8 cellular contexts compared by ENCODE assay signal in genomic region chr14:61524211-61524806, GRCh38.
DNase-seq lines count a peak whose midpoint lies in the region; ATAC-seq, FAIRE-seq and TF ChIP-seq lines count a peak whose summit lies in the region.

No MANE protein-coding gene starts in this region.

- TF ChIP-seq EP300 in Ishikawa (IDR thresholded peaks at IDR 0.05; ENCODE audit: borderline replicate concordance): peak; percentile 23; the same call in 1 of the 2 replicates

- 22% methylated on average over 4 of the region's 4 CpGs for WGBS in liver

- no peaks in the 10 kb centered on the region for H4K20me1 ChIP-seq in astrocyte (ENCODE audit: insufficient read depth, low read length)

- TF ChIP-seq CTCF in AG09309 (IDR thresholded peaks at IDR 0.05; ENCODE audit: control insufficient read depth, insufficient read depth, low read depth, low read length, missing control alignments) (no peak), astrocyte (IDR thresholded peaks at IDR 0.05; ENCODE audit: insufficient read depth, low read depth, low read length) (no peak), liver (IDR thresholded peaks at IDR 0.05; ENCODE audit: low read depth, low read length, missing input control) (no peak)

- H3K9ac ChIP-seq in astrocyte (ENCODE audit: low read length): peak overlapping the region; percentile 1
- H3K9ac ChIP-seq in liver (ENCODE audit: low read depth in 1 of 2, low read length in 2 of 2): no peak overlapping the region

- H3K4me3 ChIP-seq in AG09309 (ENCODE audit: control insufficient read depth, low read depth, low read length): no peak overlapping the region
- H3K4me3 ChIP-seq in astrocyte (ENCODE audit: insufficient read depth, low read depth, low read length): no peak overlapping the region
- H3K4me3 ChIP-seq in liver (ENCODE audit: low read depth in 1 of 3, low read length in 3 of 3): no peak overlapping the region

- ATAC-seq in HG03460 (IDR thresholded peaks at IDR 0.05; ENCODE audit: unreplicated experiment) (no peak), GM21717 (IDR thresholded peaks at IDR 0.05; ENCODE audit: unreplicated experiment) (no peak), GM18861 (IDR thresholded peaks at IDR 0.05; ENCODE audit: unreplicated experiment) (no peak)

- H3K36me3 Mint-ChIP-seq in astrocyte (ENCODE audit: low read depth, unreplicated experiment): no peaks in the 10 kb centered on the region

- H3K36me3 ChIP-seq in astrocyte (ENCODE audit: insufficient read depth, low read length): no peaks in the 10 kb centered on the region
- H3K36me3 ChIP-seq in liver (ENCODE audit: control insufficient read depth in 4 of 4, insufficient read depth in 3 of 4, low read depth in 1 of 4, low read length in 3 of 4): no peaks in the 10 kb centered on the region

- peak; percentile 68 for DNase-seq in AG09309 (ENCODE audit: low read depth)
- peak; percentile 87 for DNase-seq in astrocyte (ENCODE audit: low read depth)
- no peak for DNase-seq in SK-N-DZ (ENCODE audit: low spot score)

- H3K4me1 ChIP-seq in astrocyte (ENCODE audit: insufficient read depth, low read length) (peaks cover 52% of the 10 kb centered on the region), liver (ENCODE audit: control insufficient read depth in 4 of 4, insufficient read depth in 4 of 4, low read length in 3 of 4) (peaks cover 14 to 37% (median 25%) of the 10 kb centered on the region in 4 donors)

- H3K27me3 ChIP-seq in astrocyte (ENCODE audit: insufficient read depth, low read length) (no peaks in the 10 kb centered on the region), liver (ENCODE audit: control insufficient read depth in 4 of 4, insufficient read depth in 4 of 4, low read length in 3 of 4) (no peaks in the 10 kb centered on the region)

- TF ChIP-seq RAD21 in Ishikawa (IDR thresholded peaks at IDR 0.05; ENCODE audit: low read depth) (no peak), liver (IDR thresholded peaks at IDR 0.05) (no peak)

- H3K27ac ChIP-seq in astrocyte (ENCODE audit: low read depth, low read length) (peak overlapping the region; percentile 51), liver (ENCODE audit: low read depth in 1 of 2, low read length in 2 of 2) (peak overlapping the region; percentile 53 to 82)

- peak overlapping the region; percentile 38 for H3K4me2 ChIP-seq in astrocyte (ENCODE audit: low read length)

- H3K4me1 Mint-ChIP-seq in astrocyte (ENCODE audit: low read depth, unreplicated experiment): peaks cover 46% of the 10 kb centered on the region

- H3K27me3 Mint-ChIP-seq in astrocyte (ENCODE audit: low read depth, unreplicated experiment): no peaks in the 10 kb centered on the region

- no peaks in the 10 kb centered on the region for H3K9me3 Mint-ChIP-seq in astrocyte (ENCODE audit: unreplicated experiment)

- no peak overlapping the region for H2AFZ ChIP-seq in astrocyte (ENCODE audit: low read depth, low read length)

- no peaks in the 10 kb centered on the region for H3K79me2 ChIP-seq in astrocyte (ENCODE audit: insufficient read depth, low read length)

- peak; percentile 43 for FAIRE-seq in astrocyte (lab: Jason Lieb, UNC)

- H3K9me3 ChIP-seq in astrocyte (ENCODE audit: insufficient read depth, low read depth, low read length): no peaks in the 10 kb centered on the region
- no peaks in the 10 kb centered on the region for H3K9me3 ChIP-seq in liver (ENCODE audit: control insufficient read depth in 4 of 4, low read length in 3 of 4)

- peak overlapping the region; percentile 82 for H3K27ac Mint-ChIP-seq in astrocyte (ENCODE audit: unreplicated experiment)

- peak overlapping the region; percentile 60 for H3K4me3 Mint-ChIP-seq in astrocyte (ENCODE audit: unreplicated experiment)

TF ChIP-seq in Ishikawa, 13 proteins besides CTCF, POLR2A, EP300 and RAD21:
- TF ChIP-seq NFIC (IDR thresholded peaks at IDR 0.05) (peak; percentile 62), TEAD4 (IDR thresholded peaks at IDR 0.05) (no peak), CREB1 (IDR thresholded peaks at IDR 0.05; ENCODE audit: low read depth) (no peak), TAF1 (IDR thresholded peaks at IDR 0.05; ENCODE audit: low read depth) (no peak), ZBTB7A (IDR thresholded peaks at IDR 0.05; ENCODE audit: low read depth) (no peak), CEBPB (IDR thresholded peaks at IDR 0.05) (no peak)
- TF ChIP-seq, protein P1, sequence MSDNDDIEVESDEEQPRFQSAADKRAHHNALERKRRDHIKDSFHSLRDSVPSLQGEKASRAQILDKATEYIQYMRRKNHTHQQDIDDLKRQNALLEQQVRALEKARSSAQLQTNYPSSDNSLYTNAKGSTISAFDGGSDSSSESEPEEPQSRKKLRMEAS (IDR thresholded peaks at IDR 0.05): peak; percentile 30; the same call in 1 of the 2 replicates

TF ChIP-seq in liver, 16 proteins besides CTCF, POLR2A, EP300 and RAD21:
- TF ChIP-seq GABPA (IDR thresholded peaks at IDR 0.05 in 1 of 2, conservative IDR thresholded peaks at IDR 0.05 in 1 of 2) (no peak), SP1 (IDR thresholded peaks at IDR 0.05) (no peak), TAF1 (conservative IDR thresholded peaks at IDR 0.05) (no peak), NR2F2 (IDR thresholded peaks at IDR 0.05) (peak; percentile 51), FOXA1 (IDR thresholded peaks at IDR 0.05) (no peak), YY1 (IDR thresholded peaks at IDR 0.05) (peak; percentile 38), RXRA (IDR thresholded peaks at IDR 0.05) (peak in 1 of 2 donors; percentile 36)
- TF ChIP-seq, protein P1 (IDR thresholded peaks at IDR 0.05): peak; percentile 39
- TF ChIP-seq, protein P2, sequence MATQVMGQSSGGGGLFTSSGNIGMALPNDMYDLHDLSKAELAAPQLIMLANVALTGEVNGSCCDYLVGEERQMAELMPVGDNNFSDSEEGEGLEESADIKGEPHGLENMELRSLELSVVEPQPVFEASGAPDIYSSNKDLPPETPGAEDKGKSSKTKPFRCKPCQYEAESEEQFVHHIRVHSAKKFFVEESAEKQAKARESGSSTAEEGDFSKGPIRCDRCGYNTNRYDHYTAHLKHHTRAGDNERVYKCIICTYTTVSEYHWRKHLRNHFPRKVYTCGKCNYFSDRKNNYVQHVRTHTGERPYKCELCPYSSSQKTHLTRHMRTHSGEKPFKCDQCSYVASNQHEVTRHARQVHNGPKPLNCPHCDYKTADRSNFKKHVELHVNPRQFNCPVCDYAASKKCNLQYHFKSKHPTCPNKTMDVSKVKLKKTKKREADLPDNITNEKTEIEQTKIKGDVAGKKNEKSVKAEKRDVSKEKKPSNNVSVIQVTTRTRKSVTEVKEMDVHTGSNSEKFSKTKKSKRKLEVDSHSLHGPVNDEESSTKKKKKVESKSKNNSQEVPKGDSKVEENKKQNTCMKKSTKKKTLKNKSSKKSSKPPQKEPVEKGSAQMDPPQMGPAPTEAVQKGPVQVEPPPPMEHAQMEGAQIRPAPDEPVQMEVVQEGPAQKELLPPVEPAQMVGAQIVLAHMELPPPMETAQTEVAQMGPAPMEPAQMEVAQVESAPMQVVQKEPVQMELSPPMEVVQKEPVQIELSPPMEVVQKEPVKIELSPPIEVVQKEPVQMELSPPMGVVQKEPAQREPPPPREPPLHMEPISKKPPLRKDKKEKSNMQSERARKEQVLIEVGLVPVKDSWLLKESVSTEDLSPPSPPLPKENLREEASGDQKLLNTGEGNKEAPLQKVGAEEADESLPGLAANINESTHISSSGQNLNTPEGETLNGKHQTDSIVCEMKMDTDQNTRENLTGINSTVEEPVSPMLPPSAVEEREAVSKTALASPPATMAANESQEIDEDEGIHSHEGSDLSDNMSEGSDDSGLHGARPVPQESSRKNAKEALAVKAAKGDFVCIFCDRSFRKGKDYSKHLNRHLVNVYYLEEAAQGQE (IDR thresholded peaks at IDR 0.05): no peak
- TF ChIP-seq, protein P3, sequence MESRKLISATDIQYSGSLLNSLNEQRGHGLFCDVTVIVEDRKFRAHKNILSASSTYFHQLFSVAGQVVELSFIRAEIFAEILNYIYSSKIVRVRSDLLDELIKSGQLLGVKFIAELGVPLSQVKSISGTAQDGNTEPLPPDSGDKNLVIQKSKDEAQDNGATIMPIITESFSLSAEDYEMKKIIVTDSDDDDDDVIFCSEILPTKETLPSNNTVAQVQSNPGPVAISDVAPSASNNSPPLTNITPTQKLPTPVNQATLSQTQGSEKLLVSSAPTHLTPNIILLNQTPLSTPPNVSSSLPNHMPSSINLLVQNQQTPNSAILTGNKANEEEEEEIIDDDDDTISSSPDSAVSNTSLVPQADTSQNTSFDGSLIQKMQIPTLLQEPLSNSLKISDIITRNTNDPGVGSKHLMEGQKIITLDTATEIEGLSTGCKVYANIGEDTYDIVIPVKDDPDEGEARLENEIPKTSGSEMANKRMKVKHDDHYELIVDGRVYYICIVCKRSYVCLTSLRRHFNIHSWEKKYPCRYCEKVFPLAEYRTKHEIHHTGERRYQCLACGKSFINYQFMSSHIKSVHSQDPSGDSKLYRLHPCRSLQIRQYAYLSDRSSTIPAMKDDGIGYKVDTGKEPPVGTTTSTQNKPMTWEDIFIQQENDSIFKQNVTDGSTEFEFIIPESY (IDR thresholded peaks at IDR 0.05): no peak
